Comparison of ENCODE assay signal across 1 cellular context in the genomic region with DNA sequence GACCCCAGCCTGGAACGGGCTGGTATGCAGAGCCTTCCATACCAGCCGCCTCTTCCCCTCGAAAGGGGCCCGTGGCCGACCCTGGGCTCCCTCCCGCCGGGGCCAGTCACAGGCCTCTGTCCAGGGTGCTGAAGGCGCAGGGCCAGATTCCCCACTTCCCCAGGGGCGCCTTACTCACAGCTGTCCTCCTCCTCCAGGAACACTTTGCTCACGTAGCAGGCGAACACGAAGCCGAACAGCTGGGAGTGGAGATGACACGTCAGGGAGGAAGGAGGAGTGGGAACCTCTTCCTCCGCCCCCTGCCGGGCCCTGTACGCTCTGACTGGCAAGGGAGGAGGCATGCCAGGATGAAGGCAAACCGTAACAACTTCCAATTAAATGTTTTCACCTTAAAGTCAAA.
TF ChIP-seq lines count a peak whose summit lies in the region.

No MANE protein-coding gene starts in this region.

TF ChIP-seq in K562, 482 proteins besides CTCF, POLR2A, EP300 and RAD21 (continued from another document and continues in another):
- TF ChIP-seq, protein P1, sequence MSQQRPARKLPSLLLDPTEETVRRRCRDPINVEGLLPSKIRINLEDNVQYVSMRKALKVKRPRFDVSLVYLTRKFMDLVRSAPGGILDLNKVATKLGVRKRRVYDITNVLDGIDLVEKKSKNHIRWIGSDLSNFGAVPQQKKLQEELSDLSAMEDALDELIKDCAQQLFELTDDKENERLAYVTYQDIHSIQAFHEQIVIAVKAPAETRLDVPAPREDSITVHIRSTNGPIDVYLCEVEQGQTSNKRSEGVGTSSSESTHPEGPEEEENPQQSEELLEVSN (IDR thresholded peaks at IDR 0.05; ENCODE audit: borderline replicate concordance in 1 of 2, extremely low read depth in 1 of 2, insufficient read depth in 1 of 2, insufficient read length in 1 of 2, low read depth in 1 of 2, low read length in 1 of 2, poor library complexity in 1 of 2, severe bottlenecking in 1 of 2): peak in 1 of 2 experiments; percentile 50
- TF ChIP-seq, protein P2, sequence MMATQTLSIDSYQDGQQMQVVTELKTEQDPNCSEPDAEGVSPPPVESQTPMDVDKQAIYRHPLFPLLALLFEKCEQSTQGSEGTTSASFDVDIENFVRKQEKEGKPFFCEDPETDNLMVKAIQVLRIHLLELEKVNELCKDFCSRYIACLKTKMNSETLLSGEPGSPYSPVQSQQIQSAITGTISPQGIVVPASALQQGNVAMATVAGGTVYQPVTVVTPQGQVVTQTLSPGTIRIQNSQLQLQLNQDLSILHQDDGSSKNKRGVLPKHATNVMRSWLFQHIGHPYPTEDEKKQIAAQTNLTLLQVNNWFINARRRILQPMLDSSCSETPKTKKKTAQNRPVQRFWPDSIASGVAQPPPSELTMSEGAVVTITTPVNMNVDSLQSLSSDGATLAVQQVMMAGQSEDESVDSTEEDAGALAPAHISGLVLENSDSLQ (IDR thresholded peaks at IDR 0.05): no peak
- TF ChIP-seq ZNF239 (CRISPR knock-in tag; IDR thresholded peaks at IDR 0.05) (no peak), RFX7 (CRISPR knock-in tag; IDR thresholded peaks at IDR 0.05) (no peak), PTBP1 (IDR thresholded peaks at IDR 0.05; ENCODE audit: low read depth, low read length) (no peak), BRD9 (IDR thresholded peaks at IDR 0.05; ENCODE audit: low read depth, partially characterized antibody) (no peak), STAT5A (IDR thresholded peaks at IDR 0.05; ENCODE audit: borderline replicate concordance, low read length) (no peak), CCAR2 (IDR thresholded peaks at IDR 0.05; ENCODE audit: low read depth, low read length) (no peak), SMARCC2 (IDR thresholded peaks at IDR 0.05; ENCODE audit: low read depth) (no peak), HNRNPH1 (optimal IDR thresholded peaks at IDR 0.05; ENCODE audit: low read depth, low read length) (no peak), POLR2AphosphoS2 (IDR thresholded peaks at IDR 0.05; ENCODE audit: low read length) (no peak), MXI1 (IDR thresholded peaks at IDR 0.05; ENCODE audit: low read depth, low read length) (0 out of 2 replicates have a peak, but pooled peaks have one; percentile 41), POLR3G (IDR thresholded peaks at IDR 0.05; ENCODE audit: extremely low read depth, insufficient read length, insufficient replicate concordance) (no peak), SLC30A9 (CRISPR knock-in tag; IDR thresholded peaks at IDR 0.05) (no peak), DIDO1 (tag; IDR thresholded peaks at IDR 0.05; ENCODE audit: low read depth) (no peak), CBX5 (IDR thresholded peaks at IDR 0.05; ENCODE audit: borderline replicate concordance, low read depth) (0 out of 2 replicates have a peak, but pooled peaks have one; percentile 22), HDAC2 (IDR thresholded peaks at IDR 0.05) (peak; percentile 70), ZNF212 (CRISPR knock-in tag; IDR thresholded peaks at IDR 0.05) (no peak), GTF2E2 (tag; IDR thresholded peaks at IDR 0.05) (no peak), ZBED1 (IDR thresholded peaks at IDR 0.05) (no peak), TCF7 (IDR thresholded peaks at IDR 0.05; ENCODE audit: borderline replicate concordance) (no peak), ZNF23 (CRISPR knock-in tag; IDR thresholded peaks at IDR 0.05) (no peak), HNRNPK (IDR thresholded peaks at IDR 0.05; ENCODE audit: low read depth, low read length, poor library complexity, severe bottlenecking) (no peak), ZFP36 (IDR thresholded peaks at IDR 0.05; ENCODE audit: low read depth, low read length, partially characterized antibody) (no peak), NFATC3 (IDR thresholded peaks at IDR 0.05) (no peak), FOXA3 (CRISPR knock-in tag; conservative IDR thresholded peaks at IDR 0.05 in 1 of 2, IDR thresholded peaks at IDR 0.05 in 1 of 2) (peak in 1 of 2 experiments; percentile 57; a peak in 1 of 4 replicates), HNRNPLL (IDR thresholded peaks at IDR 0.05; ENCODE audit: low read depth, low read length, poor library complexity, severe bottlenecking) (peak; percentile 22), PCBP1 (IDR thresholded peaks at IDR 0.05; ENCODE audit: low read depth, low read length, poor library complexity, severe bottlenecking) (peak; percentile 45)
- TF ChIP-seq, protein P3, sequence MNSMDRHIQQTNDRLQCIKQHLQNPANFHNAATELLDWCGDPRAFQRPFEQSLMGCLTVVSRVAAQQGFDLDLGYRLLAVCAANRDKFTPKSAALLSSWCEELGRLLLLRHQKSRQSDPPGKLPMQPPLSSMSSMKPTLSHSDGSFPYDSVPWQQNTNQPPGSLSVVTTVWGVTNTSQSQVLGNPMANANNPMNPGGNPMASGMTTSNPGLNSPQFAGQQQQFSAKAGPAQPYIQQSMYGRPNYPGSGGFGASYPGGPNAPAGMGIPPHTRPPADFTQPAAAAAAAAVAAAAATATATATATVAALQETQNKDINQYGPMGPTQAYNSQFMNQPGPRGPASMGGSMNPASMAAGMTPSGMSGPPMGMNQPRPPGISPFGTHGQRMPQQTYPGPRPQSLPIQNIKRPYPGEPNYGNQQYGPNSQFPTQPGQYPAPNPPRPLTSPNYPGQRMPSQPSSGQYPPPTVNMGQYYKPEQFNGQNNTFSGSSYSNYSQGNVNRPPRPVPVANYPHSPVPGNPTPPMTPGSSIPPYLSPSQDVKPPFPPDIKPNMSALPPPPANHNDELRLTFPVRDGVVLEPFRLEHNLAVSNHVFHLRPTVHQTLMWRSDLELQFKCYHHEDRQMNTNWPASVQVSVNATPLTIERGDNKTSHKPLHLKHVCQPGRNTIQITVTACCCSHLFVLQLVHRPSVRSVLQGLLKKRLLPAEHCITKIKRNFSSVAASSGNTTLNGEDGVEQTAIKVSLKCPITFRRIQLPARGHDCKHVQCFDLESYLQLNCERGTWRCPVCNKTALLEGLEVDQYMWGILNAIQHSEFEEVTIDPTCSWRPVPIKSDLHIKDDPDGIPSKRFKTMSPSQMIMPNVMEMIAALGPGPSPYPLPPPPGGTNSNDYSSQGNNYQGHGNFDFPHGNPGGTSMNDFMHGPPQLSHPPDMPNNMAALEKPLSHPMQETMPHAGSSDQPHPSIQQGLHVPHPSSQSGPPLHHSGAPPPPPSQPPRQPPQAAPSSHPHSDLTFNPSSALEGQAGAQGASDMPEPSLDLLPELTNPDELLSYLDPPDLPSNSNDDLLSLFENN (IDR thresholded peaks at IDR 0.05; ENCODE audit: low read depth in 2 of 2, low read length in 2 of 2): no peak
- TF ChIP-seq, protein P4, sequence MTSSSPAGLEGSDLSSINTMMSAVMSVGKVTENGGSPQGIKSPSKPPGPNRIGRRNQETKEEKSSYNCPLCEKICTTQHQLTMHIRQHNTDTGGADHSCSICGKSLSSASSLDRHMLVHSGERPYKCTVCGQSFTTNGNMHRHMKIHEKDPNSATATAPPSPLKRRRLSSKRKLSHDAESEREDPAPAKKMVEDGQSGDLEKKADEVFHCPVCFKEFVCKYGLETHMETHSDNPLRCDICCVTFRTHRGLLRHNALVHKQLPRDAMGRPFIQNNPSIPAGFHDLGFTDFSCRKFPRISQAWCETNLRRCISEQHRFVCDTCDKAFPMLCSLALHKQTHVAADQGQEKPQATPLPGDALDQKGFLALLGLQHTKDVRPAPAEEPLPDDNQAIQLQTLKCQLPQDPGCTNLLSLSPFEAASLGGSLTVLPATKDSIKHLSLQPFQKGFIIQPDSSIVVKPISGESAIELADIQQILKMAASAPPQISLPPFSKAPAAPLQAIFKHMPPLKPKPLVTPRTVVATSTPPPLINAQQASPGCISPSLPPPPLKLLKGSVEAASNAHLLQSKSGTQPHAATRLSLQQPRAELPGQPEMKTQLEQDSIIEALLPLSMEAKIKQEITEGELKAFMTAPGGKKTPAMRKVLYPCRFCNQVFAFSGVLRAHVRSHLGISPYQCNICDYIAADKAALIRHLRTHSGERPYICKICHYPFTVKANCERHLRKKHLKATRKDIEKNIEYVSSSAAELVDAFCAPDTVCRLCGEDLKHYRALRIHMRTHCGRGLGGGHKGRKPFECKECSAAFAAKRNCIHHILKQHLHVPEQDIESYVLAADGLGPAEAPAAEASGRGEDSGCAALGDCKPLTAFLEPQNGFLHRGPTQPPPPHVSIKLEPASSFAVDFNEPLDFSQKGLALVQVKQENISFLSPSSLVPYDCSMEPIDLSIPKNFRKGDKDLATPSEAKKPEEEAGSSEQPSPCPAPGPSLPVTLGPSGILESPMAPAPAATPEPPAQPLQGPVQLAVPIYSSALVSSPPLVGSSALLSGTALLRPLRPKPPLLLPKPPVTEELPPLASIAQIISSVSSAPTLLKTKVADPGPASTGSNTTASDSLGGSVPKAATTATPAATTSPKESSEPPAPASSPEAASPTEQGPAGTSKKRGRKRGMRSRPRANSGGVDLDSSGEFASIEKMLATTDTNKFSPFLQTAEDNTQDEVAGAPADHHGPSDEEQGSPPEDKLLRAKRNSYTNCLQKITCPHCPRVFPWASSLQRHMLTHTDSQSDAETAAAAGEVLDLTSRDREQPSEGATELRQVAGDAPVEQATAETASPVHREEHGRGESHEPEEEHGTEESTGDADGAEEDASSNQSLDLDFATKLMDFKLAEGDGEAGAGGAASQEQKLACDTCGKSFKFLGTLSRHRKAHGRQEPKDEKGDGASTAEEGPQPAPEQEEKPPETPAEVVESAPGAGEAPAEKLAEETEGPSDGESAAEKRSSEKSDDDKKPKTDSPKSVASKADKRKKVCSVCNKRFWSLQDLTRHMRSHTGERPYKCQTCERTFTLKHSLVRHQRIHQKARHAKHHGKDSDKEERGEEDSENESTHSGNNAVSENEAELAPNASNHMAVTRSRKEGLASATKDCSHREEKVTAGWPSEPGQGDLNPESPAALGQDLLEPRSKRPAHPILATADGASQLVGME (CRISPR knock-in tag; IDR thresholded peaks at IDR 0.05): no peak
- TF ChIP-seq, protein P5, sequence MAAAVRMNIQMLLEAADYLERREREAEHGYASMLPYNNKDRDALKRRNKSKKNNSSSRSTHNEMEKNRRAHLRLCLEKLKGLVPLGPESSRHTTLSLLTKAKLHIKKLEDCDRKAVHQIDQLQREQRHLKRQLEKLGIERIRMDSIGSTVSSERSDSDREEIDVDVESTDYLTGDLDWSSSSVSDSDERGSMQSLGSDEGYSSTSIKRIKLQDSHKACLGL (CRISPR knock-in tag; IDR thresholded peaks at IDR 0.05; ENCODE audit: borderline replicate concordance, poor library complexity, severe bottlenecking): no peak
- TF ChIP-seq, protein P6, sequence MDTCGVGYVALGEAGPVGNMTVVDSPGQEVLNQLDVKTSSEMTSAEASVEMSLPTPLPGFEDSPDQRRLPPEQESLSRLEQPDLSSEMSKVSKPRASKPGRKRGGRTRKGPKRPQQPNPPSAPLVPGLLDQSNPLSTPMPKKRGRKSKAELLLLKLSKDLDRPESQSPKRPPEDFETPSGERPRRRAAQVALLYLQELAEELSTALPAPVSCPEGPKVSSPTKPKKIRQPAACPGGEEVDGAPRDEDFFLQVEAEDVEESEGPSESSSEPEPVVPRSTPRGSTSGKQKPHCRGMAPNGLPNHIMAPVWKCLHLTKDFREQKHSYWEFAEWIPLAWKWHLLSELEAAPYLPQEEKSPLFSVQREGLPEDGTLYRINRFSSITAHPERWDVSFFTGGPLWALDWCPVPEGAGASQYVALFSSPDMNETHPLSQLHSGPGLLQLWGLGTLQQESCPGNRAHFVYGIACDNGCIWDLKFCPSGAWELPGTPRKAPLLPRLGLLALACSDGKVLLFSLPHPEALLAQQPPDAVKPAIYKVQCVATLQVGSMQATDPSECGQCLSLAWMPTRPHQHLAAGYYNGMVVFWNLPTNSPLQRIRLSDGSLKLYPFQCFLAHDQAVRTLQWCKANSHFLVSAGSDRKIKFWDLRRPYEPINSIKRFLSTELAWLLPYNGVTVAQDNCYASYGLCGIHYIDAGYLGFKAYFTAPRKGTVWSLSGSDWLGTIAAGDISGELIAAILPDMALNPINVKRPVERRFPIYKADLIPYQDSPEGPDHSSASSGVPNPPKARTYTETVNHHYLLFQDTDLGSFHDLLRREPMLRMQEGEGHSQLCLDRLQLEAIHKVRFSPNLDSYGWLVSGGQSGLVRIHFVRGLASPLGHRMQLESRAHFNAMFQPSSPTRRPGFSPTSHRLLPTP (IDR thresholded peaks at IDR 0.05; ENCODE audit: borderline replicate concordance, extremely low read depth, insufficient read length): no peak
- TF ChIP-seq, protein P7, sequence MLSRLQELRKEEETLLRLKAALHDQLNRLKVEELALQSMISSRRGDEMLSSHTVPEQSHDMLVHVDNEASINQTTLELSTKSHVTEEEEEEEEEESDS (CRISPR knock-in tag; IDR thresholded peaks at IDR 0.05): no peak
- TF ChIP-seq, protein P8, sequence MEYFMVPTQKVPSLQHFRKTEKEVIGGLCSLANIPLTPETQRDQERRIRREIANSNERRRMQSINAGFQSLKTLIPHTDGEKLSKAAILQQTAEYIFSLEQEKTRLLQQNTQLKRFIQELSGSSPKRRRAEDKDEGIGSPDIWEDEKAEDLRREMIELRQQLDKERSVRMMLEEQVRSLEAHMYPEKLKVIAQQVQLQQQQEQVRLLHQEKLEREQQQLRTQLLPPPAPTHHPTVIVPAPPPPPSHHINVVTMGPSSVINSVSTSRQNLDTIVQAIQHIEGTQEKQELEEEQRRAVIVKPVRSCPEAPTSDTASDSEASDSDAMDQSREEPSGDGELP (CRISPR knock-in tag; IDR thresholded peaks at IDR 0.05; ENCODE audit: borderline replicate concordance): peak; percentile 98
- TF ChIP-seq, protein P9, sequence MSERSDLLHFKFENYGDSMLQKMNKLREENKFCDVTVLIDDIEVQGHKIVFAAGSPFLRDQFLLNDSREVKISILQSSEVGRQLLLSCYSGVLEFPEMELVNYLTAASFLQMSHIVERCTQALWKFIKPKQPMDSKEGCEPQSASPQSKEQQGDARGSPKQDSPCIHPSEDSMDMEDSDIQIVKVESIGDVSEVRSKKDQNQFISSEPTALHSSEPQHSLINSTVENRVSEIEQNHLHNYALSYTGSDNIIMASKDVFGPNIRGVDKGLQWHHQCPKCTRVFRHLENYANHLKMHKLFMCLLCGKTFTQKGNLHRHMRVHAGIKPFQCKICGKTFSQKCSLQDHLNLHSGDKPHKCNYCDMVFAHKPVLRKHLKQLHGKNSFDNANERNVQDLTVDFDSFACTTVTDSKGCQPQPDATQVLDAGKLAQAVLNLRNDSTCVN (CRISPR knock-in tag; IDR thresholded peaks at IDR 0.05): no peak
- TF ChIP-seq, protein P10, sequence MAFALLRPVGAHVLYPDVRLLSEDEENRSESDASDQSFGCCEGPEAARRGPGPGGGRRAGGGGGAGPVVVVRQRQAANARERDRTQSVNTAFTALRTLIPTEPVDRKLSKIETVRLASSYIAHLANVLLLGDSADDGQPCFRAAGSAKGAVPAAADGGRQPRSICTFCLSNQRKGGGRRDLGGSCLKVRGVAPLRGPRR (CRISPR knock-in tag; IDR thresholded peaks at IDR 0.05): no peak
- TF ChIP-seq, protein P11, sequence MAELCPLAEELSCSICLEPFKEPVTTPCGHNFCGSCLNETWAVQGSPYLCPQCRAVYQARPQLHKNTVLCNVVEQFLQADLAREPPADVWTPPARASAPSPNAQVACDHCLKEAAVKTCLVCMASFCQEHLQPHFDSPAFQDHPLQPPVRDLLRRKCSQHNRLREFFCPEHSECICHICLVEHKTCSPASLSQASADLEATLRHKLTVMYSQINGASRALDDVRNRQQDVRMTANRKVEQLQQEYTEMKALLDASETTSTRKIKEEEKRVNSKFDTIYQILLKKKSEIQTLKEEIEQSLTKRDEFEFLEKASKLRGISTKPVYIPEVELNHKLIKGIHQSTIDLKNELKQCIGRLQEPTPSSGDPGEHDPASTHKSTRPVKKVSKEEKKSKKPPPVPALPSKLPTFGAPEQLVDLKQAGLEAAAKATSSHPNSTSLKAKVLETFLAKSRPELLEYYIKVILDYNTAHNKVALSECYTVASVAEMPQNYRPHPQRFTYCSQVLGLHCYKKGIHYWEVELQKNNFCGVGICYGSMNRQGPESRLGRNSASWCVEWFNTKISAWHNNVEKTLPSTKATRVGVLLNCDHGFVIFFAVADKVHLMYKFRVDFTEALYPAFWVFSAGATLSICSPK (IDR thresholded peaks at IDR 0.05; ENCODE audit: borderline replicate concordance): no peak
